24 cellular contexts compared by ENCODE assay signal in the genomic region with DNA sequence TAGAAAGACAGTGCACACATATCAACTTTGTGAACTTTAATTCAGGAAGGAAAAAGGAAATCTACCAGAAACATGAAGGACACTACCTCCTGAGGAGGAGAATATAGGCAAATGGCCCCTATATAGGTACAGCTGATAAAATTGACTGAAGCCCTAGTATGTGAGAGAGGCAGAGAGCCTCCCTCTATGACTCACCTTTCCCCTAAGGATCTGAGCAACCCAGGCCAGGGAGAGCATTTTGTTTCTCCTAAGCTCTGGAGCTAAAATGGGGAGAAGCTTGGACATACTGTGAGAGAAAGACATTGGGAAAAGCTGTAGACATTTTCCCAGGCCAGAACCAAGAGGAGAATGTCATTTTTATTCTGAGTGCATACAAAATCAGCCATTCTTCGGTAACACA.
"Had no signal": no experiment of that assay in that cellular context is flagged by ENCODE, and none has a peak within 500 bp of the region (broad histone marks: within the 10 kb centered on the region; RNA-seq: fewer than 3 reads in every experiment).

No MANE protein-coding gene starts in this region.

- H3K27ac ChIP-seq: ascending aorta, esophagus muscularis mucosa, left lung, lower lobe of right lung, neutrophil, ovary, right lobe of liver, testis, transverse colon had no signal

- H3K9me3 ChIP-seq: ascending aorta, esophagus muscularis mucosa, lower lobe of right lung, neutrophil, ovary, right lobe of liver, testis, transverse colon had no signal

- H3K36me3 ChIP-seq: ascending aorta, esophagus muscularis mucosa, left lung, lower lobe of right lung, neutrophil, ovary, right lobe of liver, transverse colon had no signal

- H3K4me3 ChIP-seq: ascending aorta, esophagus muscularis mucosa, left lung, lower lobe of right lung, ovary, right lobe of liver, testis, transverse colon had no signal

- H3K4me1 ChIP-seq: esophagus muscularis mucosa, left lung, lower lobe of right lung, right lobe of liver, testis had no signal

- H3K27me3 ChIP-seq: ascending aorta, esophagus muscularis mucosa, left lung, neutrophil, ovary, right lobe of liver, testis, transverse colon had no signal

- DNase-seq: activated CD4-positive, alpha-beta memory T cell treated with anti-CD3 and anti-CD28 coated beads, Interleukin-2, amount 10 ng/mL, durations not matched to agents 7 days and 5 days; activated CD4-positive, alpha-beta T cell treated with anti-CD3 and anti-CD28 coated beads, Interleukin-2, amount 10 ng/mL, durations not matched to agents 7 days and 5 days; activated CD4-positive, CD25-positive, alpha-beta regulatory T cell treated with anti-CD3 and anti-CD28 coated beads, Interleukin-2, amount 50 U/mL, for 72 hours; activated CD8-positive, alpha-beta memory T cell treated with anti-CD3 and anti-CD28 coated beads, Interleukin-2, amount 50 U/mL, for 48 hours; activated gamma-delta T cell; activated naive CD4-positive, alpha-beta T cell treated with anti-CD3 and anti-CD28 coated beads, Interleukin-2, amount 10 ng/mL, durations not matched to agents 7 days and 5 days; activated naive CD8-positive, alpha-beta T cell treated with anti-CD3 and anti-CD28 coated beads, Interleukin-2, amount 10 ng/mL, durations not matched to agents 7 days and 5 days; activated T-cell treated with anti-CD3 and anti-CD28 coated beads, Interleukin-2, amount 50 U/mL, for 24 hours; left lung; lower lobe of right lung; nephron progenitor cell; ovary; right lobe of liver; stimulated activated CD4-positive, alpha-beta T cell treated with anti-CD3 and anti-CD28 coated beads, Interleukin-4, amount 100 ng/mL, for 1 hour; stimulated activated naive CD8-positive, alpha-beta T cell treated with anti-CD3 and anti-CD28 coated beads, Interleukin-15, Interleukin-2, amounts not matched to agents 100 U/mL and 50 U/mL, for 24 hours; T-helper 9 cell; testis; transverse colon had no signal

- FAIRE-seq: endothelial cell of umbilical vein, frontal cortex, TTC549 had no signal
